In genomic region chr12:113488322-113488721, GRCh38 we compare ENCODE assay signal across 9 cellular contexts. TPM values are rescaled to one million over a fixed set of nuclear protein-coding genes. Genes with fewer than 3 reads are reported as not detected.
"Had no signal": no experiment of that assay in that cellular context is flagged by ENCODE, and none has a peak within 500 bp of the region (broad histone marks: within the 10 kb centered on the region; RNA-seq: fewer than 3 reads in every experiment).

No MANE protein-coding gene starts in this region.

- H3K4me3 ChIP-seq: GM23338, HAP-1 had no signal

- H3K4me2 ChIP-seq: GM23338, KMS-11 had no signal

- H3K9ac ChIP-seq: KMS-11 had no signal

- H3K9me3 ChIP-seq: HAP-1 had no signal

- H3K4me1 ChIP-seq: HAP-1 had no signal

- DNase-seq: IMR-90, KBM-7 had no signal

- H2AFZ ChIP-seq: GM23338 had no signal

- FAIRE-seq: H1, H54 had no signal

- H3K36me3 ChIP-seq: HAP-1 had no signal

- H3K27ac ChIP-seq: HL-60, KMS-11 had no signal

- ATAC-seq: GM23338 had no signal

RNA-seq across cellular contexts. Expression of gene LHX5, which starts 16.7 kb away (rescaled TPM):
- total RNA-seq: GM23338, HT1080, IMR-90 had no signal
- polyA plus RNA-seq: IMR-90 had no signal
